Comparison of ENCODE assay signal across 21 cellular contexts in genomic region chr14:74935340-74935640, GRCh38. TPM values are rescaled to one million over a fixed set of nuclear protein-coding genes. Genes with fewer than 3 reads are reported as not detected.
DNase-seq lines count a peak whose midpoint lies in the region; ATAC-seq and TF ChIP-seq lines count a peak whose summit lies in the region.
"Had no signal": no experiment of that assay in that cellular context is flagged by ENCODE, and none has a peak within 500 bp of the region (broad histone marks: within the 10 kb centered on the region; RNA-seq: fewer than 3 reads in every experiment).

No MANE protein-coding gene starts in this region.

- TF ChIP-seq POLR2A in upper lobe of left lung (IDR thresholded peaks at IDR 0.05): no peak

- DNase-seq in Right ventricle myocardium inferior (ENCODE audit: missing footprints): no peak
- DNase-seq in right atrium auricular region (ENCODE audit: low spot score): no peak
- DNase-seq in left lobe of liver (ENCODE audit: low spot score): no peak
- no peak for DNase-seq in upper lobe of left lung
- DNase-seq in omental fat pad (ENCODE audit: low spot score): no peak
- DNase-seq in retina: no peak
- DNase-seq: activated CD4-positive, alpha-beta T cell treated with anti-CD3 and anti-CD28 coated beads for 4 hours; activated CD8-positive, alpha-beta memory T cell treated with anti-CD3 and anti-CD28 coated beads, Interleukin-2, amount 10 ng/mL, durations not matched to agents 7 days and 5 days; DMS79; effector CD8-positive, alpha-beta T cell; NCI-H146; NCI-H69; SW 1271; uterus had no signal

- no peak for TF ChIP-seq EP300 in upper lobe of left lung (IDR thresholded peaks at IDR 0.05)

- ATAC-seq in Right ventricle myocardium inferior: peak; percentile 5
- peak; percentile 9 for ATAC-seq in left lobe of liver
- no peak for ATAC-seq in upper lobe of left lung (ENCODE audit: low FRiP score in 2 of 2)
- ATAC-seq in omental fat pad (ENCODE audit: low FRiP score): no peak
- ATAC-seq: activated CD8-positive, alpha-beta memory T cell treated with anti-CD3 and anti-CD28 coated beads, Interleukin-2, amount 10 ng/mL, durations not matched to agents 7 days and 5 days; esophagus mucosa had no signal

- H3K27me3 ChIP-seq in right atrium auricular region (no peaks in the 10 kb centered on the region), upper lobe of left lung (no peaks in the 10 kb centered on the region)
- H3K27me3 ChIP-seq: uterus had no signal

- peak overlapping the region in 1 of 2 donors; percentile 37 for H3K27ac ChIP-seq in right atrium auricular region
- peak overlapping the region; percentile 5 to 61 (median 35) for H3K27ac ChIP-seq in upper lobe of left lung
- H3K27ac ChIP-seq: 22Rv1 had no signal

- H3K4me3 ChIP-seq in right atrium auricular region: no peak overlapping the region
- no peak overlapping the region for H3K4me3 ChIP-seq in upper lobe of left lung
- H3K4me3 ChIP-seq: uterus had no signal

- H3K9me3 ChIP-seq in right atrium auricular region: no peaks in the 10 kb centered on the region
- no peaks in the 10 kb centered on the region for H3K9me3 ChIP-seq in upper lobe of left lung
- H3K9me3 ChIP-seq: uterus had no signal

- intact Hi-C loops in Right ventricle myocardium inferior (cut with DNase I): no loop called here

- peaks cover 0 to 50% of the 10 kb centered on the region in 2 donors for H3K4me1 ChIP-seq in right atrium auricular region
- peaks cover 10 to 42% (median 23%) of the 10 kb centered on the region in 4 donors for H3K4me1 ChIP-seq in upper lobe of left lung

- no peaks in the 10 kb centered on the region for H3K36me3 ChIP-seq in right atrium auricular region
- no peaks in the 10 kb centered on the region for H3K36me3 ChIP-seq in upper lobe of left lung
- H3K36me3 ChIP-seq: uterus had no signal

- no peak for TF ChIP-seq CTCF in right atrium auricular region (IDR thresholded peaks at IDR 0.05)
- TF ChIP-seq CTCF in upper lobe of left lung (IDR thresholded peaks at IDR 0.05): no peak
- no peak for TF ChIP-seq CTCF in omental fat pad (IDR thresholded peaks at IDR 0.05)

- WGBS in upper lobe of left lung, 2 donors: 65 to 75% methylated on average over 9 of the region's 9 CpGs

RNA-seq across cellular contexts. Expression of gene RPS6KL1, which starts 12.2 kb away (rescaled TPM):
- 19.1 TPM for total RNA-seq in Right ventricle myocardium inferior
- 10 to 100 TPM in 1 of 2 donors, 1 to 10 TPM in 1; 7.6 to 10.3 TPM for total RNA-seq in right atrium auricular region
- 4.6 TPM for total RNA-seq in left lobe of liver
- total RNA-seq in upper lobe of left lung: 10 to 100 TPM in 2 of 6 donors, 1 to 10 TPM in 4; 3.4 to 29.3 (median 7.3) TPM
- total RNA-seq in omental fat pad: 1 to 10 TPM; 1.3 to 5.2 (median 1.5) TPM

RNA-seq across cellular contexts. Expression of gene PGF, which starts 20.1 kb away (rescaled TPM):
- total RNA-seq in Right ventricle myocardium inferior (6.5 TPM), right atrium auricular region (1 to 10 TPM; 3.3 to 7.0 TPM), left lobe of liver (2.8 TPM), upper lobe of left lung (10 to 100 TPM in 2 of 6 donors, 1 to 10 TPM in 3, under 1 TPM in 1; 0.89 to 21.3 (median 5.0) TPM), omental fat pad (10 to 100 TPM in 1 of 4 donors, 1 to 10 TPM in 3; 3.2 to 28.4 (median 7.1) TPM)
- total RNA-seq: mononuclear cell had no signal

RNA-seq across cellular contexts. Expression of gene DLST, which starts 53.6 kb away (rescaled TPM):
- 213 TPM for total RNA-seq in Right ventricle myocardium inferior
- total RNA-seq in right atrium auricular region: 100 to 1,000 TPM in 1 of 2 donors, 10 to 100 TPM in 1; 71.1 to 105 TPM
- total RNA-seq in left lobe of liver: 65.6 TPM
- 10 to 100 TPM; 81.0 to 95.3 (median 83.1) TPM for total RNA-seq in upper lobe of left lung
- total RNA-seq in omental fat pad: 100 to 1,000 TPM; 102 to 144 (median 114) TPM

RNA-seq across cellular contexts. Expression of gene PROX2, which starts 59.3 kb away (rescaled TPM):
- total RNA-seq in Right ventricle myocardium inferior: not detected
- total RNA-seq in right atrium auricular region: not detected
- total RNA-seq in left lobe of liver: not detected
- under 1 TPM in 2 of 6 donors, not detected in 4; 0.07 to 0.11 TPM for total RNA-seq in upper lobe of left lung
- total RNA-seq in omental fat pad: not detected
- total RNA-seq: cerebellum, esophagus mucosa, glomerular endothelial cell, neural crest cell, pulmonary artery endothelial cell, uterus had no signal

Comparison
In these comparisons a context has a peak if more than half of its experiments do, and no peak if none do; other contexts are left out.
1. ATAC-seq: peak in Right ventricle myocardium inferior (single experiment) and left lobe of liver (single experiment); none in upper lobe of left lung (0 of 2) and omental fat pad (single experiment).